8 cellular contexts compared by ENCODE assay signal in the genomic region with DNA sequence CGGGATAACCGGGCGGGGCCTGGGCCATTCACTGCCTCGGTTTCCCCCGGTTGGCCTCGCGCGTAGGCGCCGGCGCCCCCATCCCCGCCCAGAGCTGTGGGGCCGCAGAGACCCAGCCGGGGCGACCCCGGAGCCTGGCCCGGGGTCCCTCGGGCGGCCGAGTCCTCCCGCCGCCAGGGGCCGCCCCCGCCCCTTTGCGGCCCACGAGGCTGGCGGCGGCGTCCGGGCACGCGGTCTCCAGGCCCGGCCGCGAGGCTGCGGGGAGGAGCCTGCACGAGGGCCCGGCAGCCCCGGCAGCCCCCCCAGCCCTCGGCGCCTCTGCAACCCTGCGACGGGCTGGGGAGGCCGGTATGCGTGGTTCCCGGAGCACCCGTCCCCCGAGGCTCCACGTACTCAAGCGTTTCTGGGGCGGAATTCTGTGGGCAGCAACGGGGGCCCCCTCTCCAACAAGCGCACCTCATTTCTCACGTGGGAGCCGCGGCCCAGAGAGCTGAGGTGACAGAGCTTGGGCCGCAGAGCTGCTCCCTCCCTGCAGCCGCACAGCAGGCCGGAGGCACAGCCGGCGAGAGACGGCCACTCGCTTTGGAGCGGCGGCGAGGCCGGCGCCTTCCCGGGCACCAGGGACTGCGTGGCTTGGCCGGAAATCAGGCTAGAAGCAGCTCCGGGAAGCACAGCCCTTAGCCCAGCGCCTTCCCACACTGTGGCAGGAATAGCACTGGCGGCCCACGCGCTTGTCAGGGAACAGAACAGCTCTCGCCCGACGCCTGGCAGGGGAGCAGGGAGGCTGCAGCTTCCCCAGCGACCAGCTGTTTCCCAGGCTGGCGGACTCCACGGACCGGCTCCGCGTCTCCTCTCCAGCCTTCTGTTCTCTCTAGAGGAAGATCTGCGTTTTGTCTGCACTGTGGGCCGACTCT. TPM values are rescaled to one million over a fixed set of nuclear protein-coding genes. Genes with fewer than 3 reads are reported as not detected.
DNase-seq lines count a peak whose midpoint lies in the region; ATAC-seq and TF ChIP-seq lines count a peak whose summit lies in the region.

No MANE protein-coding gene starts in this region.

- DNase-seq in EH (ENCODE audit: low read depth) (peak; percentile 56), HPDE6-E6E7 (ENCODE audit: extremely low spot score) (peak; percentile 43), chondrocyte (ENCODE audit: low spot score) (no peak), left lung (peak; percentile 74 to 88), foreskin melanocyte (no peak)
- peak; percentile 54 for DNase-seq in stimulated activated CD4-positive, alpha-beta T cell treated with anti-CD3 and anti-CD28 coated beads, Interleukin-4, amount 100 ng/mL, for 1 hour

- H3K4me1 ChIP-seq in left lung: peaks cover 3 to 71% of the 10 kb centered on the region in 2 donors

- H3K27me3 ChIP-seq in left lung: no peaks in the 10 kb centered on the region

- intact Hi-C loops in left lung (cut with DNase I): no loop called here

- H3K27me3 Mint-ChIP-seq in chondrocyte (ENCODE audit: low read depth): no peaks in the 10 kb centered on the region

- peak overlapping the region; percentile 63 for H3K4me3 Mint-ChIP-seq in chondrocyte (ENCODE audit: unreplicated experiment)

- H3K36me3 ChIP-seq in left lung: peaks cover 0 to 32% of the 10 kb centered on the region in 2 donors

- no peaks in the 10 kb centered on the region for H3K9me3 Mint-ChIP-seq in chondrocyte (ENCODE audit: low read depth)

- TF ChIP-seq CTCF in WI38 (IDR thresholded peaks at IDR 0.05; ENCODE audit: low read depth, low read length) (no peak), chondrocyte (IDR thresholded peaks at IDR 0.05) (peak; percentile 71), left lung (IDR thresholded peaks at IDR 0.05) (no peak)

- ATAC-seq in left lung (peak; percentile 13), HG03159 (IDR thresholded peaks at IDR 0.05; ENCODE audit: unreplicated experiment) (no peak)

- H3K4me1 Mint-ChIP-seq in chondrocyte (ENCODE audit: low read depth): peaks cover 19% of the 10 kb centered on the region

- H3K4me3 ChIP-seq in WI38 (ENCODE audit: low read depth, low read length) (peak overlapping the region; percentile 62), left lung (peak overlapping the region; percentile 46 to 61)

- H3K9me3 ChIP-seq in left lung: no peaks in the 10 kb centered on the region

- peak overlapping the region; percentile 76 for H3K27ac Mint-ChIP-seq in chondrocyte (ENCODE audit: unreplicated experiment)

- H3K27ac ChIP-seq in left lung: peak overlapping the region; percentile 84 to 89

- peaks cover 5% of the 10 kb centered on the region for H3K36me3 Mint-ChIP-seq in chondrocyte (ENCODE audit: low read depth)

RNA-seq across cellular contexts. Expression of a gene that starts 0.9 kb away (rescaled TPM):
- total RNA-seq in chondrocyte (24.7 to 33.3 TPM (median 32.2 TPM) in 3 replicates), left lung (10 to 100 TPM; 19.1 to 30.7 TPM)

RNA-seq across cellular contexts. Expression of a gene that starts 40.8 kb away (rescaled TPM):
- total RNA-seq in chondrocyte: 26.2 to 47.3 TPM (median 27.1 TPM) in 3 replicates
- total RNA-seq in left lung: 10 to 100 TPM; 28.1 to 37.2 TPM

Comparison
In these comparisons a context has a peak if more than half of its experiments do, and no peak if none do; other contexts are left out.
1. DNase-seq: peak in EH (single experiment), HPDE6-E6E7 (single experiment), left lung (2 of 2) and stimulated activated CD4-positive, alpha-beta T cell treated with anti-CD3 and anti-CD28 coated beads, Interleukin-4, amount 100 ng/mL, for 1 hour (single experiment); none in chondrocyte (single experiment) and foreskin melanocyte (single experiment).